Comparison of ENCODE assay signal across 12 cellular contexts in the genomic region with DNA sequence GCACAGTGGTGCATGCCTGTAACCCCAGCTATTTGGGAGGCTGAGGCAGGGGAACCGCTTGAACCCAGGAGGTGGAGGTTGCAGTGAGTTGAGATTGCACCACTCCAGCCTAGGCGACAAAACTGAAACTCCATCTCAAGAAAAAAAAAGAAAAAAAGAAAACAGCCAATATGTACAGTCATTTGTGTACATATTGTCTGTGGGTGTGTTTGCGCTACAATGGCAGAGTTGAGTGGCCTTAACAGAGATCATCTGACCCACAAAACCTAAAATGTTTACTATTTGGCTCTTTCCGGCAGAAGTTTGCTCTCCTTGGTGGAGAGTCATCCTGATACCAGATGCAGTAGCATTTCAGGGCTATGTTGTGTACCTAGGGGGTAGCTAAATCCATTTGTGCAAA. TPM values are rescaled to one million over a fixed set of nuclear protein-coding genes. Genes with fewer than 3 reads are reported as not detected.
DNase-seq lines count a peak whose midpoint lies in the region; ATAC-seq and TF ChIP-seq lines count a peak whose summit lies in the region.
"Had no signal": no experiment of that assay in that cellular context is flagged by ENCODE, and none has a peak within 500 bp of the region (broad histone marks: within the 10 kb centered on the region; RNA-seq: fewer than 3 reads in every experiment).

No MANE protein-coding gene starts in this region.

- H3K36me3 Mint-ChIP-seq in activated CD4-positive, alpha-beta T cell treated with anti-CD3 and anti-CD28 coated beads for 36 hours (ENCODE audit: low read depth) = peaks cover 15% of the 10 kb centered on the region

- no peak overlapping the region for H3K4me3 Mint-ChIP-seq in activated CD4-positive, alpha-beta T cell treated with anti-CD3 and anti-CD28 coated beads for 36 hours

- no peak overlapping the region for H3K4me3 ChIP-seq in fibroblast of villous mesenchyme (ENCODE audit: low read depth, low read length)
- H3K4me3 ChIP-seq: ascending aorta had no signal

- TF ChIP-seq CTCF in fibroblast of villous mesenchyme (IDR thresholded peaks at IDR 0.05; ENCODE audit: insufficient read depth, low read depth, low read length) = no peak

- CTCF ChIA-PET in activated CD4-positive, alpha-beta T cell treated with anti-CD3 and anti-CD28 coated beads for 36 hours (lab: Charles Lee) = interaction anchor here (0.7 to 1.6 kb wide), 3 partner anchors 26 to 87 kb away, joined by 3 to 5 read pairs (median 5); no protein-coding TSS in a partner anchor

- POLR2A ChIA-PET in activated CD4-positive, alpha-beta T cell treated with anti-CD3 and anti-CD28 coated beads for 36 hours (lab: Charles Lee) = interaction anchor here (0.6 kb wide), 1 partner anchor 22 kb away, joined by 4 read pairs; no protein-coding TSS in a partner anchor

- H3K27me3 Mint-ChIP-seq in activated CD4-positive, alpha-beta T cell treated with anti-CD3 and anti-CD28 coated beads for 36 hours = no peaks in the 10 kb centered on the region

- H3K27ac Mint-ChIP-seq in activated CD4-positive, alpha-beta T cell treated with anti-CD3 and anti-CD28 coated beads for 36 hours = peak overlapping the region; percentile 29

- intact Hi-C loops in activated CD4-positive, alpha-beta T cell treated with anti-CD3 and anti-CD28 coated beads for 36 hours (cut with DNase I, micrococcal nuclease) = loop anchor here in 1 of 2 experiments (5.0 kb wide), 2 partner anchors 88 to 113 kb away; no protein-coding TSS in a partner anchor

- peak; percentile 43 for DNase-seq in activated CD4-positive, alpha-beta T cell treated with anti-CD3 and anti-CD28 coated beads for 36 hours
- DNase-seq in activated CD4-positive, alpha-beta T cell treated with anti-CD3 and anti-CD28 coated beads for 1 hour = no peak
- DNase-seq in fibroblast of villous mesenchyme (ENCODE audit: low read depth) (peak; percentile 22), cerebellar nuclear complex (lab: John Stamatoyannopoulos, UW) (no peak)
- DNase-seq in activated CD4-positive, CD25-positive, alpha-beta regulatory T cell (lab: John Stamatoyannopoulos, UW) = no peak
- DNase-seq: GOT3, NCI-H2171, small intestine had no signal

- peaks cover 80% of the 10 kb centered on the region for H3K4me1 Mint-ChIP-seq in activated CD4-positive, alpha-beta T cell treated with anti-CD3 and anti-CD28 coated beads for 36 hours

- peak; percentile 59 for ATAC-seq in activated CD4-positive, alpha-beta T cell treated with anti-CD3 and anti-CD28 coated beads for 36 hours
- ATAC-seq in GM19395 (IDR thresholded peaks at IDR 0.05; ENCODE audit: unreplicated experiment) = peak; percentile 80
- peak; percentile 37 for ATAC-seq in HG03196 (IDR thresholded peaks at IDR 0.05; ENCODE audit: unreplicated experiment)
- ATAC-seq in GM18511 (IDR thresholded peaks at IDR 0.05; ENCODE audit: unreplicated experiment) = no peak

- H3K9me3 Mint-ChIP-seq in activated CD4-positive, alpha-beta T cell treated with anti-CD3 and anti-CD28 coated beads for 36 hours (ENCODE audit: low read depth) = no peaks in the 10 kb centered on the region

RNA-seq across cellular contexts. Expression of gene ARSG, which starts 57.9 kb away (rescaled TPM):
- total RNA-seq in activated CD4-positive, alpha-beta T cell treated with anti-CD3 and anti-CD28 coated beads for 36 hours = 10 to 100 TPM in 1 of 2 experiments, 1 to 10 TPM in 1; 7.8 to 10.9 TPM
- total RNA-seq in fibroblast of villous mesenchyme = 4.5 and 5.6 TPM in 2 replicates

RNA-seq across cellular contexts. Expression of gene SLC16A6, which starts 58.2 kb away (rescaled TPM):
- 1 to 10 TPM; 2.9 to 3.2 TPM for total RNA-seq in activated CD4-positive, alpha-beta T cell treated with anti-CD3 and anti-CD28 coated beads for 36 hours
- 1.6 and 2.2 TPM in 2 replicates for total RNA-seq in fibroblast of villous mesenchyme
- total RNA-seq: ascending aorta had no signal

Comparison
In these comparisons a context has a peak if more than half of its experiments do, and no peak if none do; other contexts are left out.
1. DNase-seq: peak in activated CD4-positive, alpha-beta T cell treated with anti-CD3 and anti-CD28 coated beads for 36 hours (single experiment) and fibroblast of villous mesenchyme (single experiment); none in activated CD4-positive, alpha-beta T cell treated with anti-CD3 and anti-CD28 coated beads for 1 hour (single experiment), cerebellar nuclear complex (0 of 2) and activated CD4-positive, CD25-positive, alpha-beta regulatory T cell (0 of 4).